ENCODE assay signal across 1 cellular context in the genomic region with DNA sequence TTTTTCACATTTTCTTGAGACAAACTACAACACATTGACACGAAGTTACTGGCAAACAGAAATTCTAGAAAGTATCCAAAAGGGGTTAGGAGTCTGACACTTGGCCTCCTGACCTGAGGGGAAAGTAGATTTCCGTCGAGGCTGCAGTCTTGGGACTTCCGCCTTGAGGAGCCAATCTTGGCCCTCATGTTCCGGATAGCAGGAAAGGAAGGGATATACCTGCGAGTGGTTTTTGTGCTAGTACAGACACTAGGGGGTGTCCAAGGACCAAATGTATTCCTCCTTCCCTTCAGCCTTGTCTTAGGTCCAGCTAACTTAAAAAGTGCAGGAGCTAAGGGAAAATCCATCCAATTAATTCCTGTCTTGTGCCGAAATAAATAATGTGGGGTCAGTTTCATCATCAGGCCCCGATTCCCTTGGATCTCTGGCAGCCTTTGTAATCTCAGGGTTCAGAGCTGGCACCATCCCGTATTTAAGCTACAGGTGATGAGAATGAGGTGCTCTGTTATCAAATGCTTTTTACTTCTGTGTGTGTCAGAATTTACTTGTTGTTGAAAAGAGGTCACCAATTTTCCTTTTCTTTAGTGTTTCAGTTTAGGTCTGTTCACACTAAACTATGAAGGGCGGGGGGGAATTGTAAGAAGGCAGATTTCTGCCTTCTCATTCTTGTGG.
TF ChIP-seq lines count a peak whose summit lies in the region.

No MANE protein-coding gene starts in this region.

TF ChIP-seq in HCT116, 20 proteins besides CTCF, POLR2A, EP300 and RAD21 (continued from another document):
- TF ChIP-seq, protein P1, sequence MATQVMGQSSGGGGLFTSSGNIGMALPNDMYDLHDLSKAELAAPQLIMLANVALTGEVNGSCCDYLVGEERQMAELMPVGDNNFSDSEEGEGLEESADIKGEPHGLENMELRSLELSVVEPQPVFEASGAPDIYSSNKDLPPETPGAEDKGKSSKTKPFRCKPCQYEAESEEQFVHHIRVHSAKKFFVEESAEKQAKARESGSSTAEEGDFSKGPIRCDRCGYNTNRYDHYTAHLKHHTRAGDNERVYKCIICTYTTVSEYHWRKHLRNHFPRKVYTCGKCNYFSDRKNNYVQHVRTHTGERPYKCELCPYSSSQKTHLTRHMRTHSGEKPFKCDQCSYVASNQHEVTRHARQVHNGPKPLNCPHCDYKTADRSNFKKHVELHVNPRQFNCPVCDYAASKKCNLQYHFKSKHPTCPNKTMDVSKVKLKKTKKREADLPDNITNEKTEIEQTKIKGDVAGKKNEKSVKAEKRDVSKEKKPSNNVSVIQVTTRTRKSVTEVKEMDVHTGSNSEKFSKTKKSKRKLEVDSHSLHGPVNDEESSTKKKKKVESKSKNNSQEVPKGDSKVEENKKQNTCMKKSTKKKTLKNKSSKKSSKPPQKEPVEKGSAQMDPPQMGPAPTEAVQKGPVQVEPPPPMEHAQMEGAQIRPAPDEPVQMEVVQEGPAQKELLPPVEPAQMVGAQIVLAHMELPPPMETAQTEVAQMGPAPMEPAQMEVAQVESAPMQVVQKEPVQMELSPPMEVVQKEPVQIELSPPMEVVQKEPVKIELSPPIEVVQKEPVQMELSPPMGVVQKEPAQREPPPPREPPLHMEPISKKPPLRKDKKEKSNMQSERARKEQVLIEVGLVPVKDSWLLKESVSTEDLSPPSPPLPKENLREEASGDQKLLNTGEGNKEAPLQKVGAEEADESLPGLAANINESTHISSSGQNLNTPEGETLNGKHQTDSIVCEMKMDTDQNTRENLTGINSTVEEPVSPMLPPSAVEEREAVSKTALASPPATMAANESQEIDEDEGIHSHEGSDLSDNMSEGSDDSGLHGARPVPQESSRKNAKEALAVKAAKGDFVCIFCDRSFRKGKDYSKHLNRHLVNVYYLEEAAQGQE (IDR thresholded peaks at IDR 0.05; ENCODE audit: low read depth): no peak
- TF ChIP-seq SRF (IDR thresholded peaks at IDR 0.05; ENCODE audit: low read depth): no peak
- peak; percentile 67 for TF ChIP-seq ELF1 (IDR thresholded peaks at IDR 0.05; ENCODE audit: borderline replicate concordance, low read depth)
- TF ChIP-seq SP1 (IDR thresholded peaks at IDR 0.05; ENCODE audit: low read depth): no peak
- no peak for TF ChIP-seq SIN3A (IDR thresholded peaks at IDR 0.05; ENCODE audit: low read depth)
- TF ChIP-seq CEBPB (IDR thresholded peaks at IDR 0.05; ENCODE audit: low read depth): no peak
